ENCODE assay signal across 18 cellular contexts in genomic region chr16:48495303-48495702, GRCh38.
DNase-seq lines count a peak whose midpoint lies in the region; ATAC-seq and TF ChIP-seq lines count a peak whose summit lies in the region.
"Had no signal": no experiment of that assay in that cellular context is flagged by ENCODE, and none has a peak within 500 bp of the region (broad histone marks: within the 10 kb centered on the region; RNA-seq: fewer than 3 reads in every experiment).

No MANE protein-coding gene starts in this region.

- no peaks in the 10 kb centered on the region for H3K36me3 ChIP-seq in HEK293 (ENCODE audit: control insufficient read depth in 2 of 2, insufficient read depth in 1 of 2, low read length in 2 of 2)
- H3K36me3 ChIP-seq in esophagus muscularis mucosa = no peaks in the 10 kb centered on the region
- no peaks in the 10 kb centered on the region for H3K36me3 ChIP-seq in Peyer's patch
- H3K36me3 ChIP-seq: BE2C; BLaER1 treated with 17β-estradiol and CSF1 and Interleukin-3, amounts not matched to agents 10 nM and 100 nM; HAP-1 had no signal

- WGBS in esophagus muscularis mucosa = 95% methylated on average over 2 of the region's 2 CpGs

- H3K36me3 Mint-ChIP-seq in stimulated activated naive B cell treated with anti-CD40 and anti-IgM and Interleukin-4, amounts not matched to agents 10 μg/mL and 1 μg/mL and 100 μg/mL, for 72 hours = peaks cover 3 to 4% of the 10 kb centered on the region in 2 donors
- H3K36me3 Mint-ChIP-seq: CD14-positive monocyte; CD8-positive, alpha-beta memory T cell had no signal

- H3K9me3 ChIP-seq in HEK293 (ENCODE audit: control insufficient read depth, insufficient read depth, low read depth, low read length) = no peaks in the 10 kb centered on the region
- no peaks in the 10 kb centered on the region for H3K9me3 ChIP-seq in esophagus muscularis mucosa
- no peaks in the 10 kb centered on the region for H3K9me3 ChIP-seq in Peyer's patch
- H3K9me3 ChIP-seq: HAP-1 had no signal

- no peaks in the 10 kb centered on the region for H3K27me3 ChIP-seq in esophagus muscularis mucosa
- H3K27me3 ChIP-seq in Peyer's patch = no peaks in the 10 kb centered on the region
- H3K27me3 ChIP-seq: BE2C; BLaER1 treated with 17β-estradiol and CSF1 and Interleukin-3, amounts not matched to agents 10 nM and 100 nM had no signal

- peak; percentile 24 for DNase-seq in esophagus muscularis mucosa (ENCODE audit: extremely low spot score)
- DNase-seq in stimulated activated naive B cell treated with anti-CD40 and anti-IgM and Interleukin-4, amounts not matched to agents 10 μg/mL and 1 μg/mL and 100 μg/mL, for 72 hours = no peak
- DNase-seq in Peyer's patch = no peak
- DNase-seq: BE2C; CD4-positive, alpha-beta T cell; CD8-positive, alpha-beta memory T cell; DMS 273 treated with DMSO at 0.1 percent for 48 hours; DMS79; EL; GDM1; GOT3 had no signal

- H3K4me3 ChIP-seq in HEK293 (ENCODE audit: low read depth, low read length) = no peak overlapping the region
- no peak overlapping the region for H3K4me3 ChIP-seq in esophagus muscularis mucosa
- no peak overlapping the region for H3K4me3 ChIP-seq in Peyer's patch
- H3K4me3 ChIP-seq: BLaER1 treated with 17β-estradiol and CSF1 and Interleukin-3, amounts not matched to agents 10 nM and 100 nM; HAP-1 had no signal

- no peak for TF ChIP-seq POLR2A in esophagus muscularis mucosa (IDR thresholded peaks at IDR 0.05; ENCODE audit: low read depth)
- TF ChIP-seq POLR2A in Peyer's patch (IDR thresholded peaks at IDR 0.05) = no peak

- no peak for TF ChIP-seq EP300 in esophagus muscularis mucosa (IDR thresholded peaks at IDR 0.05)

- H3K9me3 Mint-ChIP-seq in stimulated activated naive B cell treated with anti-CD40 and anti-IgM and Interleukin-4, amounts not matched to agents 10 μg/mL and 1 μg/mL and 100 μg/mL, for 72 hours = peaks cover 5 to 6% of the 10 kb centered on the region in 2 donors
- H3K9me3 Mint-ChIP-seq: CD4-positive, alpha-beta T cell; CD8-positive, alpha-beta memory T cell had no signal

- intact Hi-C loops in esophagus muscularis mucosa (cut with DNase I) = no loop called here

- peaks cover 9% of the 10 kb centered on the region; the same call in 1 of the 2 replicates for H3K4me1 ChIP-seq in HEK293 (ENCODE audit: control insufficient read depth, insufficient read depth, low read length)
- peaks cover 8 to 36% (median 34%) of the 10 kb centered on the region in 4 donors for H3K4me1 ChIP-seq in esophagus muscularis mucosa
- H3K4me1 ChIP-seq in Peyer's patch = no peaks in the 10 kb centered on the region
- H3K4me1 ChIP-seq: BE2C had no signal

- POLR2A ChIA-PET in HEK293 (lab: Yijun Ruan, JAX) = no interaction called here

- no peak overlapping the region for H3K27ac ChIP-seq in HEK293 (ENCODE audit: extremely low read depth, low read depth, low read length)
- peak overlapping the region; percentile 11; the same call in 1 of the 2 replicates for H3K27ac ChIP-seq in VCaP
- H3K27ac ChIP-seq in esophagus muscularis mucosa (replicated peaks in 1 of 4) = no peak overlapping the region
- no peak overlapping the region for H3K27ac ChIP-seq in Peyer's patch
- H3K27ac ChIP-seq: BLaER1 treated with 17β-estradiol and CSF1 and Interleukin-3, amounts not matched to agents 10 nM and 100 nM had no signal

- no peak for TF ChIP-seq CTCF in HEK293 (tag by site-specific recombination; IDR thresholded peaks at IDR 0.05)
- no peak for TF ChIP-seq CTCF in VCaP (conservative IDR thresholded peaks at IDR 0.05)
- TF ChIP-seq CTCF in esophagus muscularis mucosa (IDR thresholded peaks at IDR 0.05) = no peak
- no peak for TF ChIP-seq CTCF in Peyer's patch (IDR thresholded peaks at IDR 0.05)

- peaks cover 5 to 14% of the 10 kb centered on the region in 2 donors for H3K4me1 Mint-ChIP-seq in stimulated activated naive B cell treated with anti-CD40 and anti-IgM and Interleukin-4, amounts not matched to agents 10 μg/mL and 1 μg/mL and 100 μg/mL, for 72 hours
- H3K4me1 Mint-ChIP-seq: CD8-positive, alpha-beta memory T cell had no signal

- H3K4me3 Mint-ChIP-seq in stimulated activated naive B cell treated with anti-CD40 and anti-IgM and Interleukin-4, amounts not matched to agents 10 μg/mL and 1 μg/mL and 100 μg/mL, for 72 hours = no peak overlapping the region
- H3K4me3 Mint-ChIP-seq: CD14-positive monocyte; CD4-positive, alpha-beta T cell; CD8-positive, alpha-beta memory T cell had no signal

- CTCF ChIA-PET in HEK293 (lab: Yijun Ruan, JAX) = interaction anchor here (1.1 kb wide), 1 partner anchor 141 kb away, joined by 3 read pairs; no protein-coding TSS in a partner anchor

- no peak for ATAC-seq in stimulated activated naive B cell treated with anti-CD40 and anti-IgM and Interleukin-4, amounts not matched to agents 10 μg/mL and 1 μg/mL and 100 μg/mL, for 72 hours (replicated peaks)
- ATAC-seq in HG02798 (IDR thresholded peaks at IDR 0.05; ENCODE audit: poor library complexity, unreplicated experiment) (no peak), GM21528 (IDR thresholded peaks at IDR 0.05; ENCODE audit: low FRiP score, unreplicated experiment) (no peak)

- peaks cover 0 to 4% of the 10 kb centered on the region in 2 donors for H3K27me3 Mint-ChIP-seq in stimulated activated naive B cell treated with anti-CD40 and anti-IgM and Interleukin-4, amounts not matched to agents 10 μg/mL and 1 μg/mL and 100 μg/mL, for 72 hours

- peak overlapping the region; percentile 26 for H3K27ac Mint-ChIP-seq in stimulated activated naive B cell treated with anti-CD40 and anti-IgM and Interleukin-4, amounts not matched to agents 10 μg/mL and 1 μg/mL and 100 μg/mL, for 72 hours
- H3K27ac Mint-ChIP-seq: CD14-positive monocyte; CD4-positive, alpha-beta T cell; CD8-positive, alpha-beta memory T cell had no signal

TF ChIP-seq in HEK293, 187 proteins besides CTCF, POLR2A, EP300 and RAD21:
- TF ChIP-seq SETDB1 (IDR thresholded peaks at IDR 0.05; ENCODE audit: insufficient read length, low read length) (peak; percentile 54), ZNF639 (tag by site-specific recombination; IDR thresholded peaks at IDR 0.05) (no peak)
